In genomic region chr13:74322562-74322961, GRCh38 we compare ENCODE assay signal across 26 cellular contexts.
"Had no signal": no experiment of that assay in that cellular context is flagged by ENCODE, and none has a peak within 500 bp of the region (broad histone marks: within the 10 kb centered on the region; RNA-seq: fewer than 3 reads in every experiment).

No MANE protein-coding gene starts in this region.

- DNase-seq: activated effector memory CD4-positive, alpha-beta T cell treated with anti-CD3 and anti-CD28 coated beads, Interleukin-2, amount 50 U/mL, for 16 hours; activated effector memory CD4-positive, alpha-beta T cell treated with Interleukin-2 at 50 U/mL for 16 hours; activated gamma-delta T cell; activated gamma-delta T cell treated with Interleukin-2 at 50 U/mL for 16 hours; activated naive CD4-positive, alpha-beta T cell; activated naive CD4-positive, alpha-beta T cell treated with anti-CD3 and anti-CD28 coated beads for 36 hours; activated naive CD4-positive, alpha-beta T cell treated with anti-CD3 and anti-CD28 coated beads, Interleukin-2, amount 10 ng/mL, durations not matched to agents 7 days and 5 days; activated naive CD4-positive, alpha-beta T cell treated with anti-CD3 and anti-CD28 coated beads, Interleukin-2, amount 50 U/mL, for 16 hours; activated naive CD4-positive, alpha-beta T cell treated with Interleukin-2 at 50 U/mL for 16 hours; activated naive CD8-positive, alpha-beta T cell treated with anti-CD3 and anti-CD28 coated beads for 36 hours; activated naive CD8-positive, alpha-beta T cell treated with anti-CD3 and anti-CD28 coated beads, Interleukin-2, amount 10 ng/mL, durations not matched to agents 7 days and 5 days; activated naive CD8-positive, alpha-beta T cell treated with anti-CD3 and anti-CD28 coated beads, Interleukin-2, amount 50 U/mL, for 24 hours; activated T-cell treated with anti-CD3 and anti-CD28 coated beads, Interleukin-2, amount 50 U/mL, for 24 hours; activated T-cell treated with anti-CD3 and anti-CD28 coated beads, Interleukin-2, amount 50 U/mL, for 4 hours; activated T-cell treated with anti-CD3 and anti-CD28 coated beads, Interleukin-2, amount 50 U/mL, for 48 hours; activated T-cell treated with anti-CD3 and anti-CD28 coated beads, Interleukin-2, amount 50 U/mL, for 72 hours; adrenal gland; amniotic stem cell; amygdala; anterior cingulate cortex; aorta; body of pancreas; brain microvascular endothelial cell; caudate nucleus; central memory CD4-positive, alpha-beta T cell; cerebellar nuclear complex had no signal
